11 cellular contexts compared by ENCODE assay signal in genomic region chr5:175517824-175518450, GRCh38. TPM values are rescaled to one million over a fixed set of nuclear protein-coding genes. Genes with fewer than 3 reads are reported as not detected.
DNase-seq lines count a peak whose midpoint lies in the region; ATAC-seq and TF ChIP-seq lines count a peak whose summit lies in the region.
"Had no signal": no experiment of that assay in that cellular context is flagged by ENCODE, and none has a peak within 500 bp of the region (broad histone marks: within the 10 kb centered on the region; RNA-seq: fewer than 3 reads in every experiment).

No MANE protein-coding gene starts in this region.

- H3K9me3 Mint-ChIP-seq in activated T-helper 17 cell treated with anti-CD3 and anti-CD28 coated beads, Interleukin-2, amount 50 U/mL, for 72 hours = peaks cover 12% of the 10 kb centered on the region
- peaks cover 11% of the 10 kb centered on the region for H3K9me3 Mint-ChIP-seq in stimulated activated naive CD8-positive, alpha-beta T cell treated with anti-CD3 and anti-CD28 coated beads, Interleukin-15, Interleukin-2, amounts not matched to agents 100 ng/mL and 50 ng/mL, for 24 hours
- H3K9me3 Mint-ChIP-seq: GM23338 had no signal

- ATAC-seq in activated T-helper 17 cell treated with anti-CD3 and anti-CD28 coated beads, Interleukin-2, amount 50 U/mL, for 72 hours (replicated peaks) = peak; percentile 73
- no peak for ATAC-seq in lower lobe of right lung
- ATAC-seq: GM23338 had no signal

- TF ChIP-seq CTCF in kidney epithelial cell (IDR thresholded peaks at IDR 0.05; ENCODE audit: insufficient read depth, low read length, poor library complexity, severe bottlenecking) (no peak), lower lobe of right lung (IDR thresholded peaks at IDR 0.05) (no peak), A673 (conservative IDR thresholded peaks at IDR 0.05; ENCODE audit: low read depth, low read length) (no peak)

- H3K27me3 Mint-ChIP-seq in activated T-helper 17 cell treated with anti-CD3 and anti-CD28 coated beads, Interleukin-2, amount 50 U/mL, for 72 hours = no peaks in the 10 kb centered on the region
- no peaks in the 10 kb centered on the region for H3K27me3 Mint-ChIP-seq in stimulated activated naive CD8-positive, alpha-beta T cell treated with anti-CD3 and anti-CD28 coated beads, Interleukin-15, Interleukin-2, amounts not matched to agents 100 ng/mL and 50 ng/mL, for 24 hours

- H3K36me3 ChIP-seq in kidney epithelial cell (ENCODE audit: control insufficient read depth, insufficient read depth, low read length) (peaks cover 4% of the 10 kb centered on the region), lower lobe of right lung (peaks cover 71% of the 10 kb centered on the region), A673 (ENCODE audit: insufficient read depth, low read length, poor library complexity, severe bottlenecking) (peaks cover 59% of the 10 kb centered on the region)

- BruUV-seq in A673 (replicated peaks; lab: Mats Ljungman, UMichigan) = no TSS peak

- DNase-seq in NK-92 treated with Interleukin-12 subunit alpha and Interleukin-12 subunit beta, amount 100 ng/mL, for 24 hours (lab: John Stamatoyannopoulos, UW) = peak; percentile 6
- DNase-seq in NK-92 (lab: John Stamatoyannopoulos, UW; ENCODE audit: unreplicated experiment) (no peak), kidney epithelial cell (ENCODE audit: low read depth) (peak; percentile 41), lower lobe of right lung (no peak), A673 (ENCODE audit: low spot score) (no peak), NCI-H1436 treated with DMSO at 0.1 percent for 48 hours (lab: John Stamatoyannopoulos, UW) (no peak)
- DNase-seq: SIG-M5 had no signal

- CTCF ChIA-PET in A673 (lab: Charles Lee) = no interaction called here

- H3K4me1 Mint-ChIP-seq in activated T-helper 17 cell treated with anti-CD3 and anti-CD28 coated beads, Interleukin-2, amount 50 U/mL, for 72 hours = peaks cover 53% of the 10 kb centered on the region
- peaks cover 93% of the 10 kb centered on the region for H3K4me1 Mint-ChIP-seq in stimulated activated naive CD8-positive, alpha-beta T cell treated with anti-CD3 and anti-CD28 coated beads, Interleukin-15, Interleukin-2, amounts not matched to agents 100 ng/mL and 50 ng/mL, for 24 hours (ENCODE audit: low read depth)
- H3K4me1 Mint-ChIP-seq: GM23338 had no signal

- H3K4me3 ChIP-seq in kidney epithelial cell (ENCODE audit: low read depth, low read length) (no peak overlapping the region), lower lobe of right lung (no peak overlapping the region), A673 (ENCODE audit: low read depth, low read length, poor library complexity, severe bottlenecking) (no peak overlapping the region)
- H3K4me3 ChIP-seq: GM23338 had no signal

- H3K27ac ChIP-seq in lower lobe of right lung (no peak overlapping the region), A673 (ENCODE audit: low read depth, low read length, poor library complexity, severe bottlenecking) (no peak overlapping the region)
- H3K27ac ChIP-seq: 22Rv1 had no signal

- H3K4me1 ChIP-seq in lower lobe of right lung (no peaks in the 10 kb centered on the region), A673 (ENCODE audit: insufficient read depth, low read length, poor library complexity, severe bottlenecking) (no peaks in the 10 kb centered on the region)

- peak overlapping the region; percentile 88 for H3K4me3 Mint-ChIP-seq in activated T-helper 17 cell treated with anti-CD3 and anti-CD28 coated beads, Interleukin-2, amount 50 U/mL, for 72 hours
- H3K4me3 Mint-ChIP-seq in stimulated activated naive CD8-positive, alpha-beta T cell treated with anti-CD3 and anti-CD28 coated beads, Interleukin-15, Interleukin-2, amounts not matched to agents 100 ng/mL and 50 ng/mL, for 24 hours = peak overlapping the region; percentile 79
- H3K4me3 Mint-ChIP-seq: GM23338 had no signal

- POLR2A ChIA-PET in A673 (lab: Charles Lee; ENCODE audit: low non-redundant PET) = no interaction called here

- peaks cover 100% of the 10 kb centered on the region for H3K36me3 Mint-ChIP-seq in activated T-helper 17 cell treated with anti-CD3 and anti-CD28 coated beads, Interleukin-2, amount 50 U/mL, for 72 hours (ENCODE audit: low read depth)
- peaks cover 98% of the 10 kb centered on the region for H3K36me3 Mint-ChIP-seq in stimulated activated naive CD8-positive, alpha-beta T cell treated with anti-CD3 and anti-CD28 coated beads, Interleukin-15, Interleukin-2, amounts not matched to agents 100 ng/mL and 50 ng/mL, for 24 hours (ENCODE audit: low read depth)

- H3K27me3 ChIP-seq in kidney epithelial cell (ENCODE audit: control insufficient read depth, insufficient read depth, low read length) (no peaks in the 10 kb centered on the region), lower lobe of right lung (ENCODE audit: low read depth) (no peaks in the 10 kb centered on the region), A673 (replicated peaks; ENCODE audit: insufficient read depth, low read depth, low read length, poor library complexity) (no peaks in the 10 kb centered on the region)

- intact Hi-C loops in lower lobe of right lung (cut with DNase I) = no loop called here
- intact Hi-C loops in A673 (cut with micrococcal nuclease; ENCODE audit: unreplicated experiment) = no loop called here

- H3K9me3 ChIP-seq in lower lobe of right lung = no peaks in the 10 kb centered on the region
- no peaks in the 10 kb centered on the region for H3K9me3 ChIP-seq in A673 (ENCODE audit: low read depth, low read length, poor library complexity, severe bottlenecking)

- peak overlapping the region; percentile 92 for H3K27ac Mint-ChIP-seq in activated T-helper 17 cell treated with anti-CD3 and anti-CD28 coated beads, Interleukin-2, amount 50 U/mL, for 72 hours
- peak overlapping the region; percentile 100 for H3K27ac Mint-ChIP-seq in stimulated activated naive CD8-positive, alpha-beta T cell treated with anti-CD3 and anti-CD28 coated beads, Interleukin-15, Interleukin-2, amounts not matched to agents 100 ng/mL and 50 ng/mL, for 24 hours
- H3K27ac Mint-ChIP-seq: GM23338 had no signal

RNA-seq across cellular contexts. Expression of gene SFXN1, which starts 39.6 kb away (rescaled TPM):
- total RNA-seq in activated T-helper 17 cell treated with anti-CD3 and anti-CD28 coated beads, Interleukin-2, amount 50 U/mL, for 72 hours = 100 to 1,000 TPM; 225 to 256 TPM
- total RNA-seq in kidney epithelial cell (55.4 and 56.9 TPM in 2 replicates), lower lobe of right lung (15.7 TPM), A673 (2021) (98.0 and 108 TPM in 2 replicates)

Comparison
In these comparisons a context has a peak if more than half of its experiments do, and no peak if none do; other contexts are left out.
1. DNase-seq: peak in NK-92 treated with Interleukin-12 subunit alpha and Interleukin-12 subunit beta, amount 100 ng/mL, for 24 hours (single experiment) and kidney epithelial cell (single experiment); none in NK-92 (single experiment), lower lobe of right lung (single experiment), A673 (single experiment) and NCI-H1436 treated with DMSO at 0.1 percent for 48 hours (single experiment).